Comparison of ENCODE assay signal across 21 cellular contexts in the genomic region with DNA sequence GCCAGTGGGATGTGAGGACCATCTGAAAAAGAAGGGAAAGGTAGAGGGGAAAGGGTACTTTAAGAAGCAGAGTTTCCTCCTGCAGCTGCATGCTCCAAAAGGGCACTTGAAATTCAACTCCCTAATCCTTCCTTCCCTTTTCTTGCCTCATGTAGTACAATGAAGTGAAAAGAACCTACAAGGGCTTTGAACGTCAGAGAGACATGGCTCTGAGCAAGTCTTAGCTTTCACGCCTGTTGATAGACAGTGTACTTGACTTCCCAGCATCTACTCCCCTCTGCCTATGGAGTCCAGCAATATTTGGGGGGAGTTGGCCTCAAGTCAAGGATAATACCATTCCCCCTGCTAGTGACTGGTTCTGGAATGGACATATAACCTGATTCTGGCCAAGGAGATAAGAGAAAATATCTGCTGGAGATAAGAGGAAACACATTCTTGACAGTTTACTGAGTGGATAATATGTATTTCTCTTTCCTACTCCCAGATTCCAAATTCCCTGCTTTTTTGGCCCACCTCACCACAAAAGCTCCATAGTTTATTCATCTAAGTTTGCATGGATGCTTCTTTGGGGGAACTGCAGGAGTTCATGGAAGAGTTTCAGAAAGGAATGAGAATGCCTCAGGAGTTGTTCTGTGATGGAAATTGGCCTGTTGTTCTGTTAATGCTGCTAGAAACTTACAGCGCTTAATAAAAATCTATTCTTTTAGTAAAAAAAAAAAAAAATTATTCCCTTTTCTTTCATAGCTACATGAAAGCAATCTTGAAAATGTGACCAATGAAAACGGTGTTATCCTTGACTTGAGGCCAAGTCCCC.
DNase-seq lines count a peak whose midpoint lies in the region; ATAC-seq and TF ChIP-seq lines count a peak whose summit lies in the region.
"Had no signal": no experiment of that assay in that cellular context is flagged by ENCODE, and none has a peak within 500 bp of the region (broad histone marks: within the 10 kb centered on the region; RNA-seq: fewer than 3 reads in every experiment).

No MANE protein-coding gene starts in this region.

- no peak overlapping the region for H2BK120ac ChIP-seq in mesendoderm (ENCODE audit: low read depth, low read length)

- no peaks in the 10 kb centered on the region for H4K20me1 ChIP-seq in mammary epithelial cell (ENCODE audit: insufficient read depth, low read length)

- no peak overlapping the region for H2AK5ac ChIP-seq in mesendoderm (ENCODE audit: low read length)

- dilution Hi-C loops in mammary epithelial cell (cut with HindIII; ENCODE audit: low sequenced_read_pairs): loop anchor here (5.0 kb wide), 2 partner anchors 73 to 77 kb away; no protein-coding TSS in a partner anchor

- no peaks in the 10 kb centered on the region for H3K27me3 Mint-ChIP-seq in MCF 10A (ENCODE audit: insufficient read depth, unreplicated experiment)
- H3K27me3 Mint-ChIP-seq in T-helper 2 cell treated with Interferon-gamma antibody and Interleukin-4, amounts not matched to agents 5 μg/mL and 100 μg/mL, for 36 hours (ENCODE audit: low read depth): peaks cover 2% of the 10 kb centered on the region
- H3K27me3 Mint-ChIP-seq: natural killer cell treated with Interleukin-12 subunit alpha and Interleukin-12 subunit beta and Interleukin-15 and Interleukin-18, amount 100 ng/mL, for 72 hours had no signal

- no peaks in the 10 kb centered on the region for H3K79me1 ChIP-seq in mesendoderm (ENCODE audit: low read length)

- no peak overlapping the region for H4K5ac ChIP-seq in mesendoderm (ENCODE audit: low read length)

- peak overlapping the region; percentile 92 for H2AFZ ChIP-seq in mammary epithelial cell (ENCODE audit: low read depth, low read length)

- no peak overlapping the region for H3K23ac ChIP-seq in mesendoderm (ENCODE audit: low read length)

- H3K79me2 ChIP-seq in mammary epithelial cell (ENCODE audit: insufficient read depth, low read length) (no peaks in the 10 kb centered on the region), mesendoderm (ENCODE audit: control insufficient read depth, insufficient read depth, low read length) (no peaks in the 10 kb centered on the region)

- DNase-seq in mammary epithelial cell (no peak), MCF 10A (ENCODE audit: unreplicated experiment) (no peak), astrocyte of the hippocampus (ENCODE audit: low read depth, low spot score) (peak; percentile 38), mesendoderm (peak; percentile 17), activated gamma-delta T cell (lab: John Stamatoyannopoulos, UW) (no peak), T-helper 9 cell (no peak)
- DNase-seq in T-helper 2 cell treated with Interferon-gamma antibody and Interleukin-4, amounts not matched to agents 5 μg/mL and 100 μg/mL, for 36 hours (ENCODE audit: low spot score): no peak
- DNase-seq: activated naive CD4-positive, alpha-beta T cell; activated T-cell treated with anti-CD3 and anti-CD28 coated beads for 4 hours; anterior cingulate cortex; effector CD8-positive, alpha-beta T cell; head of caudate nucleus; NCI-H187 treated with DMSO at 0.1 percent for 48 hours; NCI-H446 treated with DMSO at 0.1 percent for 48 hours; spleen had no signal

- no peak for ATAC-seq in GM21717 (IDR thresholded peaks at IDR 0.05; ENCODE audit: unreplicated experiment)
- ATAC-seq: natural killer cell treated with Interleukin-12 subunit alpha and Interleukin-12 subunit beta and Interleukin-15 and Interleukin-18, amount 100 ng/mL, for 72 hours had no signal

- no peaks in the 10 kb centered on the region for H3K27me3 ChIP-seq in mammary epithelial cell (ENCODE audit: insufficient read depth, low read length)
- no peaks in the 10 kb centered on the region for H3K27me3 ChIP-seq in mesendoderm (ENCODE audit: insufficient read depth, low read length, poor library complexity)

- TF ChIP-seq CTCF in mammary epithelial cell (conservative IDR thresholded peaks at IDR 0.05 in 1 of 2, IDR thresholded peaks at IDR 0.05 in 1 of 2; ENCODE audit: extremely low read depth in 1 of 2, insufficient read depth in 1 of 2, low read depth in 1 of 2, low read length in 2 of 2) (no peak), MCF 10A (IDR thresholded peaks at IDR 0.05; ENCODE audit: unreplicated experiment) (no peak)

- H3K4ac ChIP-seq in mesendoderm (ENCODE audit: low read depth, low read length): peak overlapping the region; percentile 48

- H3K4me1 ChIP-seq in mammary epithelial cell (ENCODE audit: insufficient read depth, low read length): peaks cover 35% of the 10 kb centered on the region
- peaks cover 15% of the 10 kb centered on the region for H3K4me1 ChIP-seq in mesendoderm (ENCODE audit: control insufficient read depth, low read depth, low read length)
- H3K4me1 ChIP-seq: prostate gland had no signal

- CTCF ChIA-PET in mammary epithelial cell (lab: Charles Lee; ENCODE audit: low non-redundant PET) (interaction anchor here (0.7 kb wide), 1 partner anchor 198 kb away, joined by 3 read pairs; no protein-coding TSS in a partner anchor), MCF 10A (lab: Yijun Ruan, JAX) (interaction anchor here (0.6 to 0.9 kb wide), 5 partner anchors 81 to 244 kb away, joined by 3 read pairs; no protein-coding TSS in a partner anchor)

- H3K27ac ChIP-seq in mammary epithelial cell (ENCODE audit: insufficient read depth, low read depth, low read length) (no peak overlapping the region), mesendoderm (ENCODE audit: low read depth, low read length) (no peak overlapping the region)
- H3K27ac ChIP-seq: HL-60, prostate gland, spleen, VCaP had no signal

- H3K4me2 ChIP-seq in mammary epithelial cell (ENCODE audit: insufficient read depth, low read depth, low read length) (no peak overlapping the region), mesendoderm (ENCODE audit: low read length) (no peak overlapping the region)

- no peak overlapping the region for H3K27ac Mint-ChIP-seq in MCF 10A (ENCODE audit: low read depth, unreplicated experiment)
- H3K27ac Mint-ChIP-seq in T-helper 2 cell treated with Interferon-gamma antibody and Interleukin-4, amounts not matched to agents 5 μg/mL and 100 μg/mL, for 36 hours: no peak overlapping the region
- H3K27ac Mint-ChIP-seq: natural killer cell treated with Interleukin-12 subunit alpha and Interleukin-12 subunit beta and Interleukin-15 and Interleukin-18, amount 100 ng/mL, for 72 hours had no signal

- BruUV-seq in mammary epithelial cell (replicated peaks; lab: Mats Ljungman, UMichigan) (no TSS peak), MCF 10A (replicated peaks; lab: Mats Ljungman, UMichigan) (no TSS peak)

- in situ Hi-C loops in mammary epithelial cell (cut with MboI; ENCODE audit: low sequenced_read_pairs in 2 of 2): loop anchor here (10.0 to 25.0 kb wide), 2 partner anchors 188 to 195 kb away; a partner anchor contains a TSS

- H3K4me3 ChIP-seq in mammary epithelial cell (replicated peaks in 1 of 3; ENCODE audit: insufficient read depth in 1 of 3, low read depth in 2 of 3, low read length in 3 of 3) (no peak overlapping the region), mesendoderm (ENCODE audit: low read length) (no peak overlapping the region)
- H3K4me3 ChIP-seq: lung, prostate gland, spleen had no signal

- H2BK15ac ChIP-seq in mesendoderm (replicated peaks; ENCODE audit: low read depth): no peak overlapping the region

- no peaks in the 10 kb centered on the region for H3K9me3 ChIP-seq in mammary epithelial cell (replicated peaks; ENCODE audit: insufficient read depth, low read length)
- H3K9me3 ChIP-seq: prostate gland, spleen had no signal

- intact Hi-C loops in mammary epithelial cell (cut with micrococcal nuclease): loop anchor here (1.0 to 2.0 kb wide), 4 partner anchors 48 to 199 kb away; no protein-coding TSS in a partner anchor
- intact Hi-C loops in MCF 10A (cut with micrococcal nuclease): no loop called here

- H3K4me1 Mint-ChIP-seq in MCF 10A (ENCODE audit: insufficient read depth, unreplicated experiment): peaks cover 17% of the 10 kb centered on the region
- H3K4me1 Mint-ChIP-seq in T-helper 2 cell treated with Interferon-gamma antibody and Interleukin-4, amounts not matched to agents 5 μg/mL and 100 μg/mL, for 36 hours (ENCODE audit: low read depth): no peaks in the 10 kb centered on the region

- no peaks in the 10 kb centered on the region for H3K9me3 Mint-ChIP-seq in MCF 10A (ENCODE audit: unreplicated experiment)
- H3K9me3 Mint-ChIP-seq in T-helper 2 cell treated with Interferon-gamma antibody and Interleukin-4, amounts not matched to agents 5 μg/mL and 100 μg/mL, for 36 hours: no peaks in the 10 kb centered on the region
- H3K9me3 Mint-ChIP-seq: natural killer cell treated with Interleukin-12 subunit alpha and Interleukin-12 subunit beta and Interleukin-15 and Interleukin-18, amount 100 ng/mL, for 72 hours had no signal

- H3K36me3 ChIP-seq in mammary epithelial cell (ENCODE audit: insufficient read depth, low read length) (no peaks in the 10 kb centered on the region), mesendoderm (ENCODE audit: control insufficient read depth, insufficient read depth, low read length) (no peaks in the 10 kb centered on the region)
- H3K36me3 ChIP-seq: prostate gland, spleen had no signal

- no peaks in the 10 kb centered on the region for H3K36me3 Mint-ChIP-seq in MCF 10A (ENCODE audit: insufficient read depth, unreplicated experiment)
- H3K36me3 Mint-ChIP-seq in T-helper 2 cell treated with Interferon-gamma antibody and Interleukin-4, amounts not matched to agents 5 μg/mL and 100 μg/mL, for 36 hours (ENCODE audit: low read depth): no peaks in the 10 kb centered on the region
- H3K36me3 Mint-ChIP-seq: natural killer cell treated with Interleukin-12 subunit alpha and Interleukin-12 subunit beta and Interleukin-15 and Interleukin-18, amount 100 ng/mL, for 72 hours had no signal

- H3K56ac ChIP-seq in mesendoderm (ENCODE audit: low read length): peak overlapping the region; percentile 28

- 98% methylated on average over 4 of the region's 4 CpGs for WGBS in mammary epithelial cell (ENCODE audit: low coverage, missing lambda C conversion rate)
- WGBS in mesendoderm (ENCODE audit: extremely low coverage, insufficient coverage, low lambda C conversion rate): no CpG with 5 or more reads among the region's 4 CpGs

- no peak overlapping the region for H3K4me3 Mint-ChIP-seq in MCF 10A (ENCODE audit: unreplicated experiment)
- no peak overlapping the region for H3K4me3 Mint-ChIP-seq in T-helper 2 cell treated with Interferon-gamma antibody and Interleukin-4, amounts not matched to agents 5 μg/mL and 100 μg/mL, for 36 hours
- H3K4me3 Mint-ChIP-seq: natural killer cell treated with Interleukin-12 subunit alpha and Interleukin-12 subunit beta and Interleukin-15 and Interleukin-18, amount 100 ng/mL, for 72 hours had no signal

- no peak overlapping the region for H4K8ac ChIP-seq in mesendoderm (ENCODE audit: low read depth, low read length)

- H3K9ac ChIP-seq in mammary epithelial cell (ENCODE audit: insufficient read depth, low read length) (no peak overlapping the region), mesendoderm (ENCODE audit: low read length) (no peak overlapping the region)

- H3K18ac ChIP-seq in mesendoderm (ENCODE audit: low read length): peak overlapping the region; percentile 42

- POLR2A ChIA-PET in MCF 10A (lab: Yijun Ruan, JAX): interaction anchor here (0.9 kb wide), 1 partner anchor 199 kb away, joined by 4 read pairs; no protein-coding TSS in a partner anchor

- H2BK5ac ChIP-seq in mesendoderm (ENCODE audit: low read length): no peak overlapping the region

Comparison
In these comparisons a context has a peak if more than half of its experiments do, and no peak if none do; other contexts are left out.
1. DNase-seq: peak in astrocyte of the hippocampus (single experiment) and mesendoderm (single experiment); none in mammary epithelial cell (single experiment), MCF 10A (single experiment), T-helper 2 cell treated with Interferon-gamma antibody and Interleukin-4, amounts not matched to agents 5 μg/mL and 100 μg/mL, for 36 hours (single experiment), activated gamma-delta T cell (single experiment) and T-helper 9 cell (single experiment).